Comparison of ENCODE assay signal across 13 cellular contexts in genomic region chr1:10064416-10065343, GRCh38. TPM values are rescaled to one million over a fixed set of nuclear protein-coding genes. Genes with fewer than 3 reads are reported as not detected.
DNase-seq lines count a peak whose midpoint lies in the region; ATAC-seq, FAIRE-seq and TF ChIP-seq lines count a peak whose summit lies in the region.
"Had no signal": no experiment of that assay in that cellular context is flagged by ENCODE, and none has a peak within 500 bp of the region (broad histone marks: within the 10 kb centered on the region; RNA-seq: fewer than 3 reads in every experiment).

No MANE protein-coding gene starts in this region.

- H3K4me3 Mint-ChIP-seq in osteocyte (ENCODE audit: unreplicated experiment) = no peak overlapping the region
- no peak overlapping the region for H3K4me3 Mint-ChIP-seq in stimulated activated naive B cell treated with anti-CD40 and anti-IgM and Interleukin-4, amounts not matched to agents 10 μg/mL and 1 μg/mL and 100 μg/mL, for 72 hours
- H3K4me3 Mint-ChIP-seq: CD8-positive, alpha-beta memory T cell had no signal

- peak overlapping the region; percentile 12 for H3K27ac Mint-ChIP-seq in osteocyte (ENCODE audit: unreplicated experiment)
- H3K27ac Mint-ChIP-seq in stimulated activated naive B cell treated with anti-CD40 and anti-IgM and Interleukin-4, amounts not matched to agents 10 μg/mL and 1 μg/mL and 100 μg/mL, for 72 hours = no peak overlapping the region

- H3K4me1 ChIP-seq in adrenal gland (replicated peaks in 1 of 2) = peaks cover 21 to 45% of the 10 kb centered on the region in 2 donors

- no peaks in the 10 kb centered on the region for H3K9me3 Mint-ChIP-seq in osteocyte (ENCODE audit: unreplicated experiment)
- no peaks in the 10 kb centered on the region for H3K9me3 Mint-ChIP-seq in stimulated activated naive B cell treated with anti-CD40 and anti-IgM and Interleukin-4, amounts not matched to agents 10 μg/mL and 1 μg/mL and 100 μg/mL, for 72 hours
- H3K9me3 Mint-ChIP-seq: CD8-positive, alpha-beta memory T cell had no signal

- no peak overlapping the region for H3K9ac ChIP-seq in SK-N-MC (ENCODE audit: insufficient read length)

- H3K36me3 ChIP-seq in SK-N-MC (ENCODE audit: insufficient read depth, low read length) (no peaks in the 10 kb centered on the region), adrenal gland (replicated peaks in 1 of 2) (no peaks in the 10 kb centered on the region)

- WGBS in adrenal gland, 4 donors = 87 to 91% (median 90%) methylated on average over 8 of the region's 8 CpGs

- no peaks in the 10 kb centered on the region for H3K27me3 ChIP-seq in adrenal gland
- H3K27me3 ChIP-seq: spleen had no signal

- peaks cover 18% of the 10 kb centered on the region for H3K4me1 Mint-ChIP-seq in osteocyte (ENCODE audit: unreplicated experiment)
- H3K4me1 Mint-ChIP-seq in stimulated activated naive B cell treated with anti-CD40 and anti-IgM and Interleukin-4, amounts not matched to agents 10 μg/mL and 1 μg/mL and 100 μg/mL, for 72 hours = peaks cover 9 to 44% of the 10 kb centered on the region in 2 donors

- FAIRE-seq in GM12891 (lab: Jason Lieb, UNC) = no peak
- FAIRE-seq: endometrium, HTR-8/SVneo had no signal

- H3K4me3 ChIP-seq in SK-N-MC = no peak overlapping the region
- peak overlapping the region; percentile 25 for H3K4me3 ChIP-seq in epithelial cell of esophagus (ENCODE audit: low read length)
- no peak overlapping the region for H3K4me3 ChIP-seq in adrenal gland
- H3K4me3 ChIP-seq: spleen had no signal

- intact Hi-C loops in adrenal gland (cut with DNase I) = no loop called here

- no peak for ATAC-seq in stimulated activated naive B cell treated with anti-CD40 and anti-IgM and Interleukin-4, amounts not matched to agents 10 μg/mL and 1 μg/mL and 100 μg/mL, for 72 hours (replicated peaks)

- no peak for TF ChIP-seq CTCF in epithelial cell of esophagus (IDR thresholded peaks at IDR 0.05; ENCODE audit: insufficient read depth, low read depth, low read length, missing control alignments)
- no peak for TF ChIP-seq CTCF in osteocyte (IDR thresholded peaks at IDR 0.05)
- TF ChIP-seq CTCF in adrenal gland (IDR thresholded peaks at IDR 0.05) = no peak

- H3K36me3 Mint-ChIP-seq in osteocyte (ENCODE audit: unreplicated experiment) = peaks cover 5% of the 10 kb centered on the region
- H3K36me3 Mint-ChIP-seq in stimulated activated naive B cell treated with anti-CD40 and anti-IgM and Interleukin-4, amounts not matched to agents 10 μg/mL and 1 μg/mL and 100 μg/mL, for 72 hours = peaks cover 20 to 21% of the 10 kb centered on the region in 2 donors

- H3K9me3 ChIP-seq in SK-N-MC (ENCODE audit: low read depth, low read length) (no peaks in the 10 kb centered on the region), adrenal gland (replicated peaks in 1 of 3) (no peaks in the 10 kb centered on the region)
- H3K9me3 ChIP-seq: spleen had no signal

- H3K27ac ChIP-seq in SK-N-MC = 0 out of 2 replicates have a peak overlapping the region, but pooled peaks have one; percentile 42
- H3K27ac ChIP-seq in adrenal gland = peak overlapping the region in 2 of 5 donors; percentile 62 to 91

- DNase-seq in GM12891 (ENCODE audit: insufficient read length, low spot score) (no peak), SK-N-MC (ENCODE audit: low read depth, low spot score) (no peak), epithelial cell of esophagus (ENCODE audit: low read depth) (peak; percentile 47), osteocyte (ENCODE audit: extremely low spot score, unreplicated experiment) (no peak), AML-193 (lab: John Stamatoyannopoulos, UW) (no peak), adrenal gland (no peak), NCI-H146 (lab: John Stamatoyannopoulos, UW) (no peak)
- no peak for DNase-seq in stimulated activated naive B cell treated with anti-CD40 and anti-IgM and Interleukin-4, amounts not matched to agents 10 μg/mL and 1 μg/mL and 100 μg/mL, for 72 hours
- DNase-seq: CD8-positive, alpha-beta memory T cell; NCI-H2029; spleen had no signal

- H3K27me3 Mint-ChIP-seq in osteocyte (ENCODE audit: unreplicated experiment) = no peaks in the 10 kb centered on the region
- H3K27me3 Mint-ChIP-seq in stimulated activated naive B cell treated with anti-CD40 and anti-IgM and Interleukin-4, amounts not matched to agents 10 μg/mL and 1 μg/mL and 100 μg/mL, for 72 hours = no peaks in the 10 kb centered on the region
- H3K27me3 Mint-ChIP-seq: CD8-positive, alpha-beta memory T cell had no signal

- TF ChIP-seq POLR2A in GM12891 (IDR thresholded peaks at IDR 0.05; ENCODE audit: low read depth, low read length) = no peak
- no peak for TF ChIP-seq POLR2A in adrenal gland (IDR thresholded peaks at IDR 0.05)

TF ChIP-seq in GM12891, 5 proteins besides CTCF, POLR2A, EP300 and RAD21:
- TF ChIP-seq SPI1 (IDR thresholded peaks at IDR 0.05; ENCODE audit: low read depth, low read length) = 0 out of 2 replicates have a peak, but pooled peaks have one; percentile 5
- TF ChIP-seq TAF1 (IDR thresholded peaks at IDR 0.05; ENCODE audit: low read depth, low read length) = no peak
- no peak for TF ChIP-seq POU2F2 (IDR thresholded peaks at IDR 0.05; ENCODE audit: low read depth, low read length)

RNA-seq across cellular contexts. Expression of gene UBE4B, which starts 31.9 kb away (rescaled TPM):
- polyA plus RNA-seq in GM12891 (2012; ENCODE audit: low read depth, missing spikeins) = 16.0 TPM
- 59.3 and 62.2 TPM in 2 replicates for total RNA-seq in osteocyte
- total RNA-seq in adrenal gland = 10 to 100 TPM; 34.5 to 87.1 (median 66.2) TPM
- polyA plus RNA-seq in adrenal gland = 10 to 100 TPM; 18.7 to 33.6 (median 19.0) TPM
